Comparison of ENCODE assay signal across 1 cellular context in genomic region chr2:85601771-85602475, GRCh38.
TF ChIP-seq lines count a peak whose summit lies in the region.

No MANE protein-coding gene starts in this region.

TF ChIP-seq in HepG2, 621 proteins besides CTCF, POLR2A, EP300 and RAD21 (continued from another document and continues in another):
- no peak for TF ChIP-seq ZBTB37 (CRISPR knock-in tag; IDR thresholded peaks at IDR 0.05)
- TF ChIP-seq ZNF337 (CRISPR knock-in tag; IDR thresholded peaks at IDR 0.05; ENCODE audit: borderline replicate concordance, low read depth), result no peak
- TF ChIP-seq ZSCAN20 (CRISPR knock-in tag; IDR thresholded peaks at IDR 0.05; ENCODE audit: borderline replicate concordance), result no peak
- TF ChIP-seq DZIP1 (CRISPR knock-in tag; IDR thresholded peaks at IDR 0.05), result no peak
- TF ChIP-seq CHCHD3 (CRISPR knock-in tag; IDR thresholded peaks at IDR 0.05), result no peak; the same call in 1 of the 2 replicates
- no peak for TF ChIP-seq ETV6 (CRISPR knock-in tag; conservative IDR thresholded peaks at IDR 0.05)
- peak; percentile 39; the same call in 1 of the 2 replicates for TF ChIP-seq GZF1 (CRISPR knock-in tag; IDR thresholded peaks at IDR 0.05)
- TF ChIP-seq ZBTB46 (CRISPR knock-in tag; IDR thresholded peaks at IDR 0.05; ENCODE audit: borderline replicate concordance), result no peak
- TF ChIP-seq HMG20A (CRISPR knock-in tag; IDR thresholded peaks at IDR 0.05; ENCODE audit: borderline replicate concordance), result no peak
- no peak for TF ChIP-seq ZNF44 (CRISPR knock-in tag; IDR thresholded peaks at IDR 0.05)
- no peak for TF ChIP-seq SNAPC5 (CRISPR knock-in tag; IDR thresholded peaks at IDR 0.05; ENCODE audit: borderline replicate concordance)
- TF ChIP-seq SMAD1 (CRISPR knock-in tag; IDR thresholded peaks at IDR 0.05; ENCODE audit: borderline replicate concordance, low read depth), result no peak
- TF ChIP-seq, protein P1, sequence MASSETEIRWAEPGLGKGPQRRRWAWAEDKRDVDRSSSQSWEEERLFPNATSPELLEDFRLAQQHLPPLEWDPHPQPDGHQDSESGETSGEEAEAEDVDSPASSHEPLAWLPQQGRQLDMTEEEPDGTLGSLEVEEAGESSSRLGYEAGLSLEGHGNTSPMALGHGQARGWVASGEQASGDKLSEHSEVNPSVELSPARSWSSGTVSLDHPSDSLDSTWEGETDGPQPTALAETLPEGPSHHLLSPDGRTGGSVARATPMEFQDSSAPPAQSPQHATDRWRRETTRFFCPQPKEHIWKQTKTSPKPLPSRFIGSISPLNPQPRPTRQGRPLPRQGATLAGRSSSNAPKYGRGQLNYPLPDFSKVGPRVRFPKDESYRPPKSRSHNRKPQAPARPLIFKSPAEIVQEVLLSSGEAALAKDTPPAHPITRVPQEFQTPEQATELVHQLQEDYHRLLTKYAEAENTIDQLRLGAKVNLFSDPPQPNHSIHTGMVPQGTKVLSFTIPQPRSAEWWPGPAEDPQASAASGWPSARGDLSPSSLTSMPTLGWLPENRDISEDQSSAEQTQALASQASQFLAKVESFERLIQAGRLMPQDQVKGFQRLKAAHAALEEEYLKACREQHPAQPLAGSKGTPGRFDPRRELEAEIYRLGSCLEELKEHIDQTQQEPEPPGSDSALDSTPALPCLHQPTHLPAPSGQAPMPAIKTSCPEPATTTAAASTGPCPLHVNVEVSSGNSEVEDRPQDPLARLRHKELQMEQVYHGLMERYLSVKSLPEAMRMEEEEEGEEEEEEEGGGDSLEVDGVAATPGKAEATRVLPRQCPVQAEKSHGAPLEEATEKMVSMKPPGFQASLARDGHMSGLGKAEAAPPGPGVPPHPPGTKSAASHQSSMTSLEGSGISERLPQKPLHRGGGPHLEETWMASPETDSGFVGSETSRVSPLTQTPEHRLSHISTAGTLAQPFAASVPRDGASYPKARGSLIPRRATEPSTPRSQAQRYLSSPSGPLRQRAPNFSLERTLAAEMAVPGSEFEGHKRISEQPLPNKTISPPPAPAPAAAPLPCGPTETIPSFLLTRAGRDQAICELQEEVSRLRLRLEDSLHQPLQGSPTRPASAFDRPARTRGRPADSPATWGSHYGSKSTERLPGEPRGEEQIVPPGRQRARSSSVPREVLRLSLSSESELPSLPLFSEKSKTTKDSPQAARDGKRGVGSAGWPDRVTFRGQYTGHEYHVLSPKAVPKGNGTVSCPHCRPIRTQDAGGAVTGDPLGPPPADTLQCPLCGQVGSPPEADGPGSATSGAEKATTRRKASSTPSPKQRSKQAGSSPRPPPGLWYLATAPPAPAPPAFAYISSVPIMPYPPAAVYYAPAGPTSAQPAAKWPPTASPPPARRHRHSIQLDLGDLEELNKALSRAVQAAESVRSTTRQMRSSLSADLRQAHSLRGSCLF (CRISPR knock-in tag; IDR thresholded peaks at IDR 0.05; ENCODE audit: borderline replicate concordance), result no peak
- TF ChIP-seq RORA (CRISPR knock-in tag; IDR thresholded peaks at IDR 0.05), result no peak
- TF ChIP-seq RXRA (CRISPR knock-in tag; IDR thresholded peaks at IDR 0.05), result peak; percentile 55
- TF ChIP-seq ZFP37 (CRISPR knock-in tag; IDR thresholded peaks at IDR 0.05; ENCODE audit: borderline replicate concordance), result 0 out of 2 replicates have a peak, but pooled peaks have one; percentile 11
- TF ChIP-seq ZBTB42 (CRISPR knock-in tag; IDR thresholded peaks at IDR 0.05), result no peak; the same call in 1 of the 2 replicates
- no peak for TF ChIP-seq RBAK (CRISPR knock-in tag; IDR thresholded peaks at IDR 0.05)
- peak; percentile 67 for TF ChIP-seq NCOR1 (IDR thresholded peaks at IDR 0.05; ENCODE audit: borderline replicate concordance, low read length)
- TF ChIP-seq SAFB2 (CRISPR knock-in tag; IDR thresholded peaks at IDR 0.05; ENCODE audit: borderline replicate concordance, low read depth), result peak; percentile 22; the same call in 1 of the 2 replicates
- TF ChIP-seq POLR2AphosphoS5 (IDR thresholded peaks at IDR 0.05; ENCODE audit: low read depth, low read length), result no peak; the same call in 1 of the 2 replicates
- no peak for TF ChIP-seq ESRRA (CRISPR knock-in tag; IDR thresholded peaks at IDR 0.05; ENCODE audit: low read depth)
- TF ChIP-seq ETS1 (CRISPR knock-in tag; IDR thresholded peaks at IDR 0.05), result no peak
- TF ChIP-seq ATAD3A (CRISPR knock-in tag; IDR thresholded peaks at IDR 0.05), result no peak
- peak; percentile 33; the same call in 1 of the 2 replicates for TF ChIP-seq RFXAP (CRISPR knock-in tag; IDR thresholded peaks at IDR 0.05; ENCODE audit: borderline replicate concordance)
- TF ChIP-seq RELA (CRISPR knock-in tag; IDR thresholded peaks at IDR 0.05), result no peak
- TF ChIP-seq ATF1 (CRISPR knock-in tag; IDR thresholded peaks at IDR 0.05), result no peak
- peak; percentile 11; the same call in 1 of the 2 replicates for TF ChIP-seq ZBTB20 (CRISPR knock-in tag; IDR thresholded peaks at IDR 0.05; ENCODE audit: borderline replicate concordance, low read depth)
- TF ChIP-seq ZKSCAN5 (CRISPR knock-in tag; IDR thresholded peaks at IDR 0.05), result no peak
- TF ChIP-seq NCOA1 (CRISPR knock-in tag; IDR thresholded peaks at IDR 0.05), result no peak
- no peak for TF ChIP-seq SMYD3 (CRISPR knock-in tag; IDR thresholded peaks at IDR 0.05)
- no peak for TF ChIP-seq CHD4 (IDR thresholded peaks at IDR 0.05; ENCODE audit: borderline replicate concordance, low read length)
- TF ChIP-seq ZNF761 (CRISPR knock-in tag; conservative IDR thresholded peaks at IDR 0.05), result no peak
- TF ChIP-seq TAF1 (CRISPR knock-in tag; IDR thresholded peaks at IDR 0.05), result peak; percentile 5; the same call in 1 of the 2 replicates
- no peak for TF ChIP-seq HNRNPUL1 (IDR thresholded peaks at IDR 0.05; ENCODE audit: low read depth, low read length)
- no peak; the same call in 1 of the 2 replicates for TF ChIP-seq ZNF782 (CRISPR knock-in tag; IDR thresholded peaks at IDR 0.05; ENCODE audit: borderline replicate concordance)
- TF ChIP-seq, protein P2, sequence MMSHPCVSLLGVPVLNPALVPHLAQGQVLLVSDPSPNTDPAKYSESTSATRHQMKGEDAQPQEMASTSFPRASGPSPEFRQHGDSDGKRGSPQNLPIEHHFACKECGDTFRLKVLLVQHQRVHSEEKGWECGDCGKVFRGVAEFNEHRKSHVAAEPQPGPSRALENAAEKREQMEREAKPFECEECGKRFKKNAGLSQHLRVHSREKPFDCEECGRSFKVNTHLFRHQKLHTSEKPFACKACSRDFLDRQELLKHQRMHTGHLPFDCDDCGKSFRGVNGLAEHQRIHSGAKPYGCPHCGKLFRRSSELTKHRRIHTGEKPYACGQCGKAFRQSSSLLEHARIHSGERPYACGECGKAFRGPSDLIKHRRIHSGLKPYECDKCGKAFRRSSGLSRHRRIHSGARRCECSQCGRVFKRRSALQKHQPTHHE (CRISPR knock-in tag; IDR thresholded peaks at IDR 0.05; ENCODE audit: borderline replicate concordance), result no peak
- no peak for TF ChIP-seq SRSF9 (IDR thresholded peaks at IDR 0.05; ENCODE audit: borderline replicate concordance, insufficient read depth, low read depth, low read length, poor library complexity, severe bottlenecking)
- TF ChIP-seq MED13 (CRISPR knock-in tag; IDR thresholded peaks at IDR 0.05), result 0 out of 2 replicates have a peak, but pooled peaks have one; percentile 35
- TF ChIP-seq GATAD2A (CRISPR knock-in tag; IDR thresholded peaks at IDR 0.05), result peak; percentile 54
- TF ChIP-seq ZNF20 (CRISPR knock-in tag; IDR thresholded peaks at IDR 0.05), result no peak
- 0 out of 2 replicates have a peak, but pooled peaks have one; percentile 29 for TF ChIP-seq CENPT (CRISPR knock-in tag; IDR thresholded peaks at IDR 0.05; ENCODE audit: low read depth)
- TF ChIP-seq, protein P3, sequence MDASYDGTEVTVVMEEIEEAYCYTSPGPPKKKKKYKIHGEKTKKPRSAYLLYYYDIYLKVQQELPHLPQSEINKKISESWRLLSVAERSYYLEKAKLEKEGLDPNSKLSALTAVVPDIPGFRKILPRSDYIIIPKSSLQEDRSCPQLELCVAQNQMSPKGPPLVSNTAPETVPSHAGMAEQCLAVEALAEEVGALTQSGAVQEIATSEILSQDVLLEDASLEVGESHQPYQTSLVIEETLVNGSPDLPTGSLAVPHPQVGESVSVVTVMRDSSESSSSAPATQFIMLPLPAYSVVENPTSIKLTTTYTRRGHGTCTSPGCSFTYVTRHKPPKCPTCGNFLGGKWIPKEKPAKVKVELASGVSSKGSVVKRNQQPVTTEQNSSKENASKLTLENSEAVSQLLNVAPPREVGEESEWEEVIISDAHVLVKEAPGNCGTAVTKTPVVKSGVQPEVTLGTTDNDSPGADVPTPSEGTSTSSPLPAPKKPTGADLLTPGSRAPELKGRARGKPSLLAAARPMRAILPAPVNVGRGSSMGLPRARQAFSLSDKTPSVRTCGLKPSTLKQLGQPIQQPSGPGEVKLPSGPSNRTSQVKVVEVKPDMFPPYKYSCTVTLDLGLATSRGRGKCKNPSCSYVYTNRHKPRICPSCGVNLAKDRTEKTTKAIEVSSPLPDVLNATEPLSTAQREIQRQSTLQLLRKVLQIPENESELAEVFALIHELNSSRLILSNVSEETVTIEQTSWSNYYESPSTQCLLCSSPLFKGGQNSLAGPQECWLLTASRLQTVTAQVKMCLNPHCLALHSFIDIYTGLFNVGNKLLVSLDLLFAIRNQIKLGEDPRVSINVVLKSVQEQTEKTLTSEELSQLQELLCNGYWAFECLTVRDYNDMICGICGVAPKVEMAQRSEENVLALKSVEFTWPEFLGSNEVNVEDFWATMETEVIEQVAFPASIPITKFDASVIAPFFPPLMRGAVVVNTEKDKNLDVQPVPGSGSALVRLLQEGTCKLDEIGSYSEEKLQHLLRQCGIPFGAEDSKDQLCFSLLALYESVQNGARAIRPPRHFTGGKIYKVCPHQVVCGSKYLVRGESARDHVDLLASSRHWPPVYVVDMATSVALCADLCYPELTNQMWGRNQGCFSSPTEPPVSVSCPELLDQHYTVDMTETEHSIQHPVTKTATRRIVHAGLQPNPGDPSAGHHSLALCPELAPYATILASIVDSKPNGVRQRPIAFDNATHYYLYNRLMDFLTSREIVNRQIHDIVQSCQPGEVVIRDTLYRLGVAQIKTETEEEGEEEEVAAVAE (CRISPR knock-in tag; IDR thresholded peaks at IDR 0.05; ENCODE audit: borderline replicate concordance), result no peak; the same call in 1 of the 2 replicates
- TF ChIP-seq, protein P4, sequence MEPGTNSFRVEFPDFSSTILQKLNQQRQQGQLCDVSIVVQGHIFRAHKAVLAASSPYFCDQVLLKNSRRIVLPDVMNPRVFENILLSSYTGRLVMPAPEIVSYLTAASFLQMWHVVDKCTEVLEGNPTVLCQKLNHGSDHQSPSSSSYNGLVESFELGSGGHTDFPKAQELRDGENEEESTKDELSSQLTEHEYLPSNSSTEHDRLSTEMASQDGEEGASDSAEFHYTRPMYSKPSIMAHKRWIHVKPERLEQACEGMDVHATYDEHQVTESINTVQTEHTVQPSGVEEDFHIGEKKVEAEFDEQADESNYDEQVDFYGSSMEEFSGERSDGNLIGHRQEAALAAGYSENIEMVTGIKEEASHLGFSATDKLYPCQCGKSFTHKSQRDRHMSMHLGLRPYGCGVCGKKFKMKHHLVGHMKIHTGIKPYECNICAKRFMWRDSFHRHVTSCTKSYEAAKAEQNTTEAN (CRISPR knock-in tag; conservative IDR thresholded peaks at IDR 0.05), result no peak
